19 cellular contexts compared by ENCODE assay signal in genomic region chr11:26571861-26572654, GRCh38. TPM values are rescaled to one million over a fixed set of nuclear protein-coding genes. Genes with fewer than 3 reads are reported as not detected.
A peak's percentile ranks its signal among the peaks of the same experiment; 100 is the strongest.
DNase-seq lines count a peak whose midpoint lies in the region; ATAC-seq and TF ChIP-seq lines count a peak whose summit lies in the region.
"Had no signal": no experiment of that assay in that cellular context is flagged by ENCODE, and none has a peak within 500 bp of the region (broad histone marks: within the 10 kb centered on the region; RNA-seq: fewer than 3 reads in every experiment).

TSS of gene MUC15 (minus strand) at chr11:26572263. CDS start at chr11:26567094, 5,169 bp downstream.

- H3K27ac ChIP-seq in thymus (ENCODE audit: low read depth): peak within 1 kb of the TSS; percentile 58
- H3K27ac ChIP-seq: neutrophil had no signal

- H3K36me3 ChIP-seq in thymus (ENCODE audit: control insufficient read depth, insufficient read depth): no peaks in the 10 kb centered on the region
- H3K36me3 ChIP-seq: neutrophil had no signal

- peak; percentile 51 for DNase-seq in HT-29 (ENCODE audit: low spot score)
- peak; percentile 83 for DNase-seq in epithelial cell of esophagus (ENCODE audit: low read depth)
- DNase-seq in lower leg skin (ENCODE audit: low spot score in 2 of 2): peak in 1 of 2 donors; percentile 43
- DNase-seq in LoVo (ENCODE audit: low spot score): no peak
- no peak for DNase-seq in hypothalamus (lab: John Stamatoyannopoulos, UW)
- DNase-seq: activated CD4-positive, alpha-beta T cell treated with anti-CD3 and anti-CD28 coated beads for 48 hours; activated CD8-positive, alpha-beta memory T cell treated with anti-CD3 and anti-CD28 coated beads, Interleukin-2, amount 50 U/mL, for 4 hours; anterior cingulate cortex; KBM-7; midbrain; right cardiac atrium; RPMI8226; stimulated activated CD4-positive, alpha-beta T cell treated with anti-CD3 and anti-CD28 coated beads, Interleukin-2, amount 100 ng/mL, for 24 hours had no signal

- H3K4me3 ChIP-seq in epithelial cell of esophagus (ENCODE audit: low read length) (peak within 1 kb of the TSS; percentile 46), lower leg skin (ENCODE audit: low read depth, poor library complexity, severe bottlenecking) (no peak within 1 kb of the TSS), thymus (ENCODE audit: low read length) (no peak within 1 kb of the TSS)

- no peaks in the 10 kb centered on the region for H3K9me3 ChIP-seq in thymus (ENCODE audit: control insufficient read depth)
- H3K9me3 ChIP-seq: neutrophil had no signal

- ATAC-seq in GM19467 (IDR thresholded peaks at IDR 0.05; ENCODE audit: unreplicated experiment) (no peak), GM18861 (IDR thresholded peaks at IDR 0.05; ENCODE audit: unreplicated experiment) (no peak)
- ATAC-seq: right cardiac atrium had no signal

- no peak for TF ChIP-seq POLR2A in lower leg skin (IDR thresholded peaks at IDR 0.05)

- no peaks in the 10 kb centered on the region for H3K4me1 ChIP-seq in thymus (ENCODE audit: control insufficient read depth, insufficient read depth, low read length)

- TF ChIP-seq CTCF in epithelial cell of esophagus (IDR thresholded peaks at IDR 0.05; ENCODE audit: insufficient read depth, low read depth, low read length, missing control alignments): no peak
- no peak for TF ChIP-seq CTCF in lower leg skin (IDR thresholded peaks at IDR 0.05)

- intact Hi-C loops in lower leg skin (cut with DNase I; ENCODE audit: low total_unique reads): no loop called here

- H3K27me3 ChIP-seq in thymus (ENCODE audit: control insufficient read depth, insufficient read depth): no peaks in the 10 kb centered on the region
- H3K27me3 ChIP-seq: neutrophil had no signal

- WGBS in lower leg skin, 2 donors: 52 to 53% methylated on average over 12 of the region's 12 CpGs
- 83% methylated on average over 12 of the region's 12 CpGs for whole genome bisulfite sequencing in thymus

RNA-seq across cellular contexts. Expression of gene MUC15, which starts in this region (rescaled TPM):
- 0.28 TPM in 1 of 2 replicates, not detected in the other for total RNA-seq in HT-29 (2014; rRNA removed; shearing (Covaris generic))
- 10 to 100 TPM; 36.8 to 65.3 (median 55.8) TPM for total RNA-seq in lower leg skin
- 24.5 TPM for polyA plus RNA-seq in thymus
- total RNA-seq: glomerular endothelial cell, right cardiac atrium, subcutaneous adipose tissue had no signal
- polyA plus RNA-seq: right cardiac atrium had no signal

Comparison
In these comparisons a context has a peak if more than half of its experiments do, and no peak if none do; other contexts are left out.
1. RNA of gene MUC15 (total RNA-seq): 36.8 to 65.3 TPM in lower leg skin; 0.28 TPM in HT-29; every median in the first group is over 10 times any median in the second.
2. Peak in DNase-seq in HT-29; RNA of the gene not detected or under 1 TPM.